Comparison of ENCODE assay signal across 1 cellular context in the genomic region with DNA sequence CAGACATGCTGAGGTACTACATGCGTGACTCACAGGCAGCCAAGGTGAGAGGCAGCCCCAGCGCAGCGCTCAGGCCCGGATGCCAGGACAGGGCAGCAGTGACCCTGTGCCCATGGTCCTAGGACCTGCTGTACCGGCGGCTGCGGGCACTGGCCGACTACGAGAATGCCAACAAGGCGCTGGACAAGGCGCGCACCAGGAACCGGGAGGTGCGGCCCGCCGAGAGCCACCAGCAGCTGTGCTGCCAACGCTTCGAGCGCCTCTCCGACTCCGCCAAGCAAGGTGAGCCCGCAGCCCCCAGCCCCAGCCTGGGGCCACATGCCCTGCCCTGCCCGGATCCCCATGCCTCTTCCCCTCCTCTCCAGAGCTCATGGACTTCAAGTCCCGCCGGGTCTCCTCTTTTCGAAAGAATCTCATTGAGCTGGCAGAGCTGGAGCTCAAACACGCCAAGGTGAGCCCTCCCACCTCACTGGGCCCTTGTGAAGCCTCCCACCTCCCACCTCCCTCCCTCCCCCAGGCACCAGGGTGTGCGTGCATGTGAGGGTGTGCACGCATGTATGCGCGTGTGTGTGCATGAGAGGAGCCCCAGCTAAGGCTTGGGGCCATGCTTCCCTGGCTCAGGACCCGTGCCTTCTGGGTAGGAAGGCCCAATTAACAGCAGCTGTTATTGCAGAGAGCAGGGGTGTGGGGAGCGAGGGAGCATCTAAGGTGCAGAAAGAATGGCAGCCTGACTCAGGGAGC.
TF ChIP-seq lines count a peak whose summit lies in the region.

No MANE protein-coding gene starts in this region.

TF ChIP-seq in GM23338, 12 proteins besides CTCF, POLR2A, EP300 and RAD21 (continued from another document):
- TF ChIP-seq, protein P1, sequence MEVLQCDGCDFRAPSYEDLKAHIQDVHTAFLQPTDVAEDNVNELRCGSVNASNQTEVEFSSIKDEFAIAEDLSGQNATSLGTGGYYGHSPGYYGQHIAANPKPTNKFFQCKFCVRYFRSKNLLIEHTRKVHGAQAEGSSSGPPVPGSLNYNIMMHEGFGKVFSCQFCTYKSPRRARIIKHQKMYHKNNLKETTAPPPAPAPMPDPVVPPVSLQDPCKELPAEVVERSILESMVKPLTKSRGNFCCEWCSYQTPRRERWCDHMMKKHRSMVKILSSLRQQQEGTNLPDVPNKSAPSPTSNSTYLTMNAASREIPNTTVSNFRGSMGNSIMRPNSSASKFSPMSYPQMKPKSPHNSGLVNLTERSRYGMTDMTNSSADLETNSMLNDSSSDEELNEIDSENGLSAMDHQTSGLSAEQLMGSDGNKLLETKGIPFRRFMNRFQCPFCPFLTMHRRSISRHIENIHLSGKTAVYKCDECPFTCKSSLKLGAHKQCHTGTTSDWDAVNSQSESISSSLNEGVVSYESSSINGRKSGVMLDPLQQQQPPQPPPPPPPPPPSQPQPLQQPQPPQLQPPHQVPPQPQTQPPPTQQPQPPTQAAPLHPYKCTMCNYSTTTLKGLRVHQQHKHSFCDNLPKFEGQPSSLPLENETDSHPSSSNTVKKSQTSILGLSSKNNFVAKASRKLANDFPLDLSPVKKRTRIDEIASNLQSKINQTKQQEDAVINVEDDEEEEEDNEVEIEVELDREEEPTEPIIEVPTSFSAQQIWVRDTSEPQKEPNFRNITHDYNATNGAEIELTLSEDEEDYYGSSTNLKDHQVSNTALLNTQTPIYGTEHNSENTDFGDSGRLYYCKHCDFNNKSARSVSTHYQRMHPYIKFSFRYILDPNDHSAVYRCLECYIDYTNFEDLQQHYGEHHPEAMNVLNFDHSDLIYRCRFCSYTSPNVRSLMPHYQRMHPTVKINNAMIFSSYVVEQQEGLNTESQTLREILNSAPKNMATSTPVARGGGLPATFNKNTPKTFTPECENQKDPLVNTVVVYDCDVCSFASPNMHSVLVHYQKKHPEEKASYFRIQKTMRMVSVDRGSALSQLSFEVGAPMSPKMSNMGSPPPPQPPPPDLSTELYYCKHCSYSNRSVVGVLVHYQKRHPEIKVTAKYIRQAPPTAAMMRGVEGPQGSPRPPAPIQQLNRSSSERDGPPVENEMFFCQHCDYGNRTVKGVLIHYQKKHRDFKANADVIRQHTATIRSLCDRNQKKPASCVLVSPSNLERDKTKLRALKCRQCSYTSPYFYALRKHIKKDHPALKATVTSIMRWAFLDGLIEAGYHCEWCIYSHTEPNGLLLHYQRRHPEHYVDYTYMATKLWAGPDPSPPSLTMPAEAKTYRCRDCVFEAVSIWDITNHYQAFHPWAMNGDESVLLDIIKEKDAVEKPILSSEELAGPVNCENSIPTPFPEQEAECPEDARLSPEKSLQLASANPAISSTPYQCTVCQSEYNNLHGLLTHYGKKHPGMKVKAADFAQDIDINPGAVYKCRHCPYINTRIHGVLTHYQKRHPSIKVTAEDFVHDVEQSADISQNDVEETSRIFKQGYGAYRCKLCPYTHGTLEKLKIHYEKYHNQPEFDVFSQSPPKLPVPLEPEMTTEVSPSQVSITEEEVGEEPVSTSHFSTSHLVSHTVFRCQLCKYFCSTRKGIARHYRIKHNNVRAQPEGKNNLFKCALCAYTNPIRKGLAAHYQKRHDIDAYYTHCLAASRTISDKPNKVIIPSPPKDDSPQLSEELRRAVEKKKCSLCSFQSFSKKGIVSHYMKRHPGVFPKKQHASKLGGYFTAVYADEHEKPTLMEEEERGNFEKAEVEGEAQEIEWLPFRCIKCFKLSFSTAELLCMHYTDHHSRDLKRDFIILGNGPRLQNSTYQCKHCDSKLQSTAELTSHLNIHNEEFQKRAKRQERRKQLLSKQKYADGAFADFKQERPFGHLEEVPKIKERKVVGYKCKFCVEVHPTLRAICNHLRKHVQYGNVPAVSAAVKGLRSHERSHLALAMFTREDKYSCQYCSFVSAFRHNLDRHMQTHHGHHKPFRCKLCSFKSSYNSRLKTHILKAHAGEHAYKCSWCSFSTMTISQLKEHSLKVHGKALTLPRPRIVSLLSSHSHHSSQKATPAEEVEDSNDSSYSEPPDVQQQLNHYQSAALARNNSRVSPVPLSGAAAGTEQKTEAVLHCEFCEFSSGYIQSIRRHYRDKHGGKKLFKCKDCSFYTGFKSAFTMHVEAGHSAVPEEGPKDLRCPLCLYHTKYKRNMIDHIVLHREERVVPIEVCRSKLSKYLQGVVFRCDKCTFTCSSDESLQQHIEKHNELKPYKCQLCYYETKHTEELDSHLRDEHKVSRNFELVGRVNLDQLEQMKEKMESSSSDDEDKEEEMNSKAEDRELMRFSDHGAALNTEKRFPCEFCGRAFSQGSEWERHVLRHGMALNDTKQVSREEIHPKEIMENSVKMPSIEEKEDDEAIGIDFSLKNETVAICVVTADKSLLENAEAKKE (CRISPR knock-in tag; IDR thresholded peaks at IDR 0.05), result no peak
- TF ChIP-seq POLR2AphosphoS5 (IDR thresholded peaks at IDR 0.05; ENCODE audit: low read depth), result no peak
TF ChIP-seq in GM23338: peak in this region for 0.
